In the genomic region with DNA sequence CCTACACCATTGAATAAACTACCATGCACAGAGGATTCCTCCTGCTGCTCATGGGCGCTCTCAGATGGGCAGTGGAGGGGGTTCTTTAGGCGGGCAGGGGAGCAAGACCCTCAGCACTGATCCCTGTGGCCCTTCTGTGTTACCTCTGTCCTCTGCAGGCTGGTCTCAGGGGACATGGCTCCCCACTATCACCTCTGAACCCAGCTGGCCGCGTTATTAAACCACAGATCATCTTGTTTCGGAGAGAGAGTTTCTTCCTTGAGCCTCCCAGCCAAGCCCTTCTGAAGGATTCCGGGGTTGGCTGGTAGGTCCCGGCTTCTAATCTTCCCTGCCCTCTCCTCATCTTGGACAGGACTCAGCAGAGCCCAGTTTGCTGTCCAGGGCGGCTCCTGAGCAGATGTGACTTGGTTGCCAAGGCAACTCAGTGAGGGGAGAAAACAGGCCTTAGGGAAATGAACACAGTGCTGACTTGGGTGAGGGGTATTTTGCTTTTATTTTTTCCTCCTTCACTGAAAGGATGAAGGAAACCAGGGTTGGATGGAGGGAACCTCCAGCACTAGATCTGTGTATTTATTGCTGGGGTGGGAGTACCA, we compare ENCODE assay signal across 22 cellular contexts. TPM values are rescaled to one million over a fixed set of nuclear protein-coding genes. Genes with fewer than 3 reads are reported as not detected.
DNase-seq lines count a peak whose midpoint lies in the region; ATAC-seq and TF ChIP-seq lines count a peak whose summit lies in the region.
"Had no signal": no experiment of that assay in that cellular context is flagged by ENCODE, and none has a peak within 500 bp of the region (broad histone marks: within the 10 kb centered on the region; RNA-seq: fewer than 3 reads in every experiment).

No MANE protein-coding gene starts in this region.

- H3K27ac Mint-ChIP-seq in activated naive CD4-positive, alpha-beta T cell treated with anti-CD3 and anti-CD28 coated beads, Interleukin-2, amount 50 U/mL, for 24 hours: peak overlapping the region; percentile 53
- H3K27ac Mint-ChIP-seq in activated T-helper 17 cell treated with anti-CD3 and anti-CD28 coated beads, Interleukin-2, amount 50 U/mL, for 72 hours: peak overlapping the region; percentile 65
- peak overlapping the region in 4 of 6 donors; percentile 65 to 88 (median 86) for H3K27ac Mint-ChIP-seq in naive B cell

- no peaks in the 10 kb centered on the region for H3K9me3 Mint-ChIP-seq in activated naive CD4-positive, alpha-beta T cell treated with anti-CD3 and anti-CD28 coated beads, Interleukin-2, amount 50 U/mL, for 24 hours
- no peaks in the 10 kb centered on the region for H3K9me3 Mint-ChIP-seq in activated T-helper 17 cell treated with anti-CD3 and anti-CD28 coated beads, Interleukin-2, amount 50 U/mL, for 72 hours
- no peaks in the 10 kb centered on the region for H3K9me3 Mint-ChIP-seq in naive B cell
- H3K9me3 Mint-ChIP-seq: dendritic cell treated with granulocyte-macrophage colony-stimulating factor and Interleukin-4, amounts not matched to agents 40 ng/mL and 50 ng/mL, for 4 days had no signal

- H3K36me3 ChIP-seq in upper lobe of left lung (peaks cover 0 to 63% (median 23%) of the 10 kb centered on the region in 4 donors), HAP-1 (replicated peaks) (no peaks in the 10 kb centered on the region)

- no peak for TF ChIP-seq CTCF in upper lobe of left lung (IDR thresholded peaks at IDR 0.05)

- H3K9me3 ChIP-seq in upper lobe of left lung (no peaks in the 10 kb centered on the region), HAP-1 (peaks cover 6% of the 10 kb centered on the region; the same call in 1 of the 2 replicates)
- H3K9me3 ChIP-seq: gastroesophageal sphincter had no signal

- no peak overlapping the region for H3K4me3 Mint-ChIP-seq in activated naive CD4-positive, alpha-beta T cell treated with anti-CD3 and anti-CD28 coated beads, Interleukin-2, amount 50 U/mL, for 24 hours
- no peak overlapping the region for H3K4me3 Mint-ChIP-seq in activated T-helper 17 cell treated with anti-CD3 and anti-CD28 coated beads, Interleukin-2, amount 50 U/mL, for 72 hours
- H3K4me3 Mint-ChIP-seq in naive B cell: no peak overlapping the region
- H3K4me3 Mint-ChIP-seq: activated naive CD8-positive, alpha-beta T cell treated with anti-CD3 and anti-CD28 coated beads, Interleukin-2, amount 10 ng/mL, durations not matched to agents 7 days and 5 days; dendritic cell treated with granulocyte-macrophage colony-stimulating factor and Interleukin-4, amounts not matched to agents 40 ng/mL and 50 ng/mL, for 4 days; IgD-negative memory B cell had no signal

- H3K27ac ChIP-seq in upper lobe of left lung: peak overlapping the region in 3 of 4 donors; percentile 10 to 95 (median 49)

- no peak for TF ChIP-seq POLR2A in upper lobe of left lung (IDR thresholded peaks at IDR 0.05)

- peaks cover 55% of the 10 kb centered on the region for H3K4me1 Mint-ChIP-seq in activated naive CD4-positive, alpha-beta T cell treated with anti-CD3 and anti-CD28 coated beads, Interleukin-2, amount 50 U/mL, for 24 hours
- peaks cover 34% of the 10 kb centered on the region for H3K4me1 Mint-ChIP-seq in activated T-helper 17 cell treated with anti-CD3 and anti-CD28 coated beads, Interleukin-2, amount 50 U/mL, for 72 hours
- H3K4me1 Mint-ChIP-seq in naive B cell: peaks cover 13 to 40% (median 24%) of the 10 kb centered on the region in 3 donors

- peaks cover 34 to 58% (median 47%) of the 10 kb centered on the region in 4 donors for H3K4me1 ChIP-seq in upper lobe of left lung
- no peaks in the 10 kb centered on the region for H3K4me1 ChIP-seq in HAP-1

- H3K27me3 Mint-ChIP-seq in activated naive CD4-positive, alpha-beta T cell treated with anti-CD3 and anti-CD28 coated beads, Interleukin-2, amount 50 U/mL, for 24 hours: no peaks in the 10 kb centered on the region
- H3K27me3 Mint-ChIP-seq in activated T-helper 17 cell treated with anti-CD3 and anti-CD28 coated beads, Interleukin-2, amount 50 U/mL, for 72 hours: no peaks in the 10 kb centered on the region
- H3K27me3 Mint-ChIP-seq in naive B cell: no peaks in the 10 kb centered on the region
- H3K27me3 Mint-ChIP-seq: activated naive CD8-positive, alpha-beta T cell treated with anti-CD3 and anti-CD28 coated beads, Interleukin-2, amount 10 ng/mL, durations not matched to agents 7 days and 5 days; dendritic cell treated with granulocyte-macrophage colony-stimulating factor and Interleukin-4, amounts not matched to agents 40 ng/mL and 50 ng/mL, for 4 days; IgD-negative memory B cell had no signal

- in situ Hi-C loops in HAP-1 (cut with MboI; ENCODE audit: low sequenced_read_pairs): no loop called here

- WGBS in upper lobe of left lung, 2 donors: 86 to 87% methylated on average over 8 of the region's 8 CpGs

- ATAC-seq in activated T-helper 17 cell treated with anti-CD3 and anti-CD28 coated beads, Interleukin-2, amount 50 U/mL, for 72 hours (replicated peaks): no peak
- ATAC-seq in naive B cell (ENCODE audit: low read depth in 2 of 2) (no peak), upper lobe of left lung (ENCODE audit: low FRiP score in 2 of 2) (no peak)
- ATAC-seq: gastroesophageal sphincter; left colon; stimulated activated naive CD8-positive, alpha-beta T cell treated with anti-CD3 and anti-CD28 coated beads, Interleukin-15, Interleukin-2, amounts not matched to agents 100 U/mL and 50 U/mL, for 24 hours had no signal

- H3K36me3 Mint-ChIP-seq in activated naive CD4-positive, alpha-beta T cell treated with anti-CD3 and anti-CD28 coated beads, Interleukin-2, amount 50 U/mL, for 24 hours: peaks cover 10% of the 10 kb centered on the region
- peaks cover 100% of the 10 kb centered on the region for H3K36me3 Mint-ChIP-seq in activated T-helper 17 cell treated with anti-CD3 and anti-CD28 coated beads, Interleukin-2, amount 50 U/mL, for 72 hours (ENCODE audit: low read depth)
- H3K36me3 Mint-ChIP-seq in naive B cell: peaks cover 17 to 18% of the 10 kb centered on the region in 2 donors

- H3K4me3 ChIP-seq in upper lobe of left lung (no peak overlapping the region), HAP-1 (no peak overlapping the region)
- H3K4me3 ChIP-seq: gastroesophageal sphincter had no signal

- DNase-seq in activated naive CD4-positive, alpha-beta T cell treated with anti-CD3 and anti-CD28 coated beads, Interleukin-2, amount 50 U/mL, for 16 hours: no peak
- no peak for DNase-seq in naive B cell
- no peak for DNase-seq in upper lobe of left lung
- no peak for DNase-seq in HAP-1 (ENCODE audit: low spot score in 2 of 2)
- no peak for DNase-seq in NCI-H1436 treated with DMSO at 0.1 percent for 48 hours (lab: John Stamatoyannopoulos, UW)
- no peak for DNase-seq in NCI-H1694 (lab: John Stamatoyannopoulos, UW)
- DNase-seq: activated CD4-positive, alpha-beta T cell treated with anti-CD3 and anti-CD28 coated beads for 48 hours; activated naive CD8-positive, alpha-beta T cell treated with anti-CD3 and anti-CD28 coated beads, Interleukin-2, amount 10 ng/mL, durations not matched to agents 7 days and 5 days; activated T-cell treated with anti-CD3 and anti-CD28 coated beads for 4 hours; left colon; NCI-H2107; NCI-H82; stimulated activated CD4-positive, alpha-beta T cell treated with anti-CD3 and anti-CD28 coated beads, Interleukin-15, amount 100 ng/mL, for 24 hours; stimulated activated naive CD8-positive, alpha-beta T cell treated with anti-CD3 and anti-CD28 coated beads, Interleukin-15, Interleukin-2, amounts not matched to agents 100 U/mL and 50 U/mL, for 24 hours had no signal

- H3K27me3 ChIP-seq in upper lobe of left lung (no peaks in the 10 kb centered on the region), HAP-1 (ENCODE audit: low read depth) (no peaks in the 10 kb centered on the region; the same call in 1 of the 2 replicates)
- H3K27me3 ChIP-seq: gastroesophageal sphincter had no signal

- no peak for TF ChIP-seq EP300 in upper lobe of left lung (IDR thresholded peaks at IDR 0.05)

RNA-seq across cellular contexts. Expression of a gene that starts 13.3 kb away (rescaled TPM):
- total RNA-seq in activated T-helper 17 cell treated with anti-CD3 and anti-CD28 coated beads, Interleukin-2, amount 50 U/mL, for 72 hours: 100 to 1,000 TPM in 1 of 2 donors, 10 to 100 TPM in 1; 99.3 to 118 TPM
- polyA plus RNA-seq in naive B cell (ENCODE audit: low read depth in 6 of 6): 10 to 100 TPM; 15.5 to 41.3 (median 31.7) TPM
- 10 to 100 TPM; 40.4 to 88.0 (median 54.5) TPM for total RNA-seq in upper lobe of left lung
- polyA plus RNA-seq: neural cell had no signal

RNA-seq across cellular contexts. Expression of a gene that starts 54.3 kb away (rescaled TPM):
- 1 to 10 TPM in 1 of 2 donors, under 1 TPM in 1; 0.56 to 1.2 TPM for total RNA-seq in activated T-helper 17 cell treated with anti-CD3 and anti-CD28 coated beads, Interleukin-2, amount 50 U/mL, for 72 hours
- 1 to 10 TPM in 1 of 6 donors, under 1 TPM in 3, not detected in 2; 0.09 to 1.6 (median 0.72) TPM for polyA plus RNA-seq in naive B cell (ENCODE audit: low read depth in 6 of 6)
- 10 to 100 TPM in 3 of 6 donors, 1 to 10 TPM in 3; 5.4 to 24.7 (median 10.2) TPM for total RNA-seq in upper lobe of left lung
- total RNA-seq: epithelial cell of proximal tubule, RPMI7951 had no signal
- polyA plus RNA-seq: IgD-negative memory B cell, neural cell had no signal
